Comparison of ENCODE assay signal across 11 cellular contexts in the genomic region with DNA sequence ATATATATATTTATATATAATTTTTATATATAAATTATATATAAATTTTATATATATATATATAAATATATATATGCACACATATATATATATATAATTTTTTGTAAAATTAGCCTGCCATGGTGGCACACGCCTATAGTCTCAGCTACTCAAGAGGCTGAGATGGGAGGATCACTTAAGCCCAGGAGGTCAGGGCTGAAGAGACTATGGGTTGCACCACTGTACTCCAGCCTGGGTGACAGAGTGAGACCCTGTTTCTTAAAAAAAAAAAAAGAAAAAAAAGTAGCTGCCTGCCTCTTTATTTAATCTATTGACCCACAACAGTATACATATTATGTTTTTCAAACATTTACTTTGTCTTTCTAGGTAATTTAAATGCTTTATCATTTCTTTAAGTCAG.
"Had no signal": no experiment of that assay in that cellular context is flagged by ENCODE, and none has a peak within 500 bp of the region (broad histone marks: within the 10 kb centered on the region; RNA-seq: fewer than 3 reads in every experiment).

No MANE protein-coding gene starts in this region.

- DNase-seq: GM23248, GOT3, H7, H9, HCEC 1CT, HFFc6 had no signal

- H3K4me2 ChIP-seq: GM23338 had no signal

- ATAC-seq: GM23338, HCT116 had no signal

- H2AFZ ChIP-seq: GM23248, GM23338 had no signal

- H3K36me3 ChIP-seq: HAP-1 had no signal

- H3K9ac ChIP-seq: GM23248 had no signal

- H3K4me3 ChIP-seq: GM23248, GM23338, HAP-1 had no signal

- H3K27ac ChIP-seq: GM23248 had no signal

- H3K9me3 ChIP-seq: HAP-1 had no signal

- FAIRE-seq: H1, H54 had no signal
